Comparison of ENCODE assay signal across 8 cellular contexts in the genomic region with DNA sequence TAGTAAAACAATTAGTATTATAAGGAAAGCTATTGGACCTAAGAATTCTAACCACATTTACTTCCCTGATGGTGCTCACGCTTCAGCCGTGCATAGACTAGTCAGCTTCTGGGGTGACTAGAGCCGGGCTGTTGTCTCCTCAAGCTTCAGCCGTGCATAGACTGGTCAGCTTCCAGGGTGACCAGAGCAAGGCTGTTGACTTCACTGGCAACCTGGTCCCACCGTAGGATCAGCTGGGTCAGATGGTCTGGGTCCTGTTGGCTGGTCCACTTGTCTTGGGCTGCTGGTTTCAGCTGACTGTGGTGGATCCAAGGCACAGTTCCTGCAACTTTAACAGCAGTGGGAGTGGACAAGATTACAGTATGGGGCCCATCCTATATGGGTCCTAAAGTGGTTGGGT.
"Had no signal": no experiment of that assay in that cellular context is flagged by ENCODE, and none has a peak within 500 bp of the region (broad histone marks: within the 10 kb centered on the region; RNA-seq: fewer than 3 reads in every experiment).

No MANE protein-coding gene starts in this region.

- H2AFZ ChIP-seq: GM23248 had no signal

- H3K27ac ChIP-seq: GM23248, HL-60 had no signal

- H3K4me3 ChIP-seq: GM23248, K562 had no signal

- ATAC-seq: K562 had no signal

- H3K9ac ChIP-seq: GM23248 had no signal

- DNase-seq: GM23248, GOT3, H7, HCEC 1CT, IMR-90, KG1 had no signal
